In genomic region chr2:16615687-16616615, GRCh38 we compare ENCODE assay signal across 19 cellular contexts. TPM values are rescaled to one million over a fixed set of nuclear protein-coding genes. Genes with fewer than 3 reads are reported as not detected.
A peak's percentile ranks its signal among the peaks of the same experiment; 100 is the strongest.
DNase-seq lines count a peak whose midpoint lies in the region; ATAC-seq and TF ChIP-seq lines count a peak whose summit lies in the region.
"Had no signal": no experiment of that assay in that cellular context is flagged by ENCODE, and none has a peak within 500 bp of the region (broad histone marks: within the 10 kb centered on the region; RNA-seq: fewer than 3 reads in every experiment).

No MANE protein-coding gene starts in this region.

- ATAC-seq in HG02884 (IDR thresholded peaks at IDR 0.05; ENCODE audit: unreplicated experiment), result no peak
- ATAC-seq in GM18868 (IDR thresholded peaks at IDR 0.05; ENCODE audit: unreplicated experiment), result no peak
- ATAC-seq in GM21528 (IDR thresholded peaks at IDR 0.05; ENCODE audit: low FRiP score, unreplicated experiment), result no peak
- no peak for ATAC-seq in HG03196 (IDR thresholded peaks at IDR 0.05; ENCODE audit: unreplicated experiment)

- peaks cover 22% of the 10 kb centered on the region for H3K36me3 Mint-ChIP-seq in brain

- DNase-seq in hippocampal formation (lab: John Stamatoyannopoulos, UW) (peak; percentile 76 to 81), pons (ENCODE audit: low spot score) (peak; percentile 89)
- DNase-seq: activated CD4-positive, alpha-beta T cell treated with anti-CD3 and anti-CD28 coated beads, Interleukin-2, amount 50 U/mL, for 1 hour; activated T-cell treated with anti-CD3 and anti-CD28 coated beads, Interleukin-2, amount 50 U/mL, for 48 hours; aorta; DMS79 treated with DMSO at 0.1 percent for 48 hours; effector CD4-positive, alpha-beta T cell; NCI-H1694; NCI-H524; Peyer's patch; stimulated activated CD4-positive, alpha-beta T cell treated with anti-CD3 and anti-CD28 coated beads, Interleukin-1b, Interleukin-23, amount 100 ng/mL, for 48 hours; T-helper 2 cell had no signal

- H3K4me1 Mint-ChIP-seq in brain, result peaks cover 49% of the 10 kb centered on the region

- H3K27ac Mint-ChIP-seq in brain, result peak overlapping the region in 4 of 5 experiments; percentile 10 to 80 (median 70)

- H3K4me3 Mint-ChIP-seq in brain, result no peak overlapping the region
- H3K4me3 Mint-ChIP-seq: B cell had no signal

- TF ChIP-seq CTCF in GM12873 (IDR thresholded peaks at IDR 0.05; ENCODE audit: insufficient read depth, low read depth, low read length, missing control alignments), result peak; percentile 14
- TF ChIP-seq CTCF in brain (conservative IDR thresholded peaks at IDR 0.05), result no peak

- H3K27me3 Mint-ChIP-seq in brain, result no peaks in the 10 kb centered on the region
- H3K27me3 Mint-ChIP-seq: B cell had no signal

- H3K9me3 Mint-ChIP-seq in brain, result no peaks in the 10 kb centered on the region

RNA-seq across cellular contexts. Expression of gene CYRIA, which starts 49.7 kb away (rescaled TPM):
- 5.7 TPM for polyA plus RNA-seq in brain (ENCODE audit: insufficient read depth, low read depth, low replicate concordance)
